ENCODE assay signal across 29 cellular contexts in the genomic region with DNA sequence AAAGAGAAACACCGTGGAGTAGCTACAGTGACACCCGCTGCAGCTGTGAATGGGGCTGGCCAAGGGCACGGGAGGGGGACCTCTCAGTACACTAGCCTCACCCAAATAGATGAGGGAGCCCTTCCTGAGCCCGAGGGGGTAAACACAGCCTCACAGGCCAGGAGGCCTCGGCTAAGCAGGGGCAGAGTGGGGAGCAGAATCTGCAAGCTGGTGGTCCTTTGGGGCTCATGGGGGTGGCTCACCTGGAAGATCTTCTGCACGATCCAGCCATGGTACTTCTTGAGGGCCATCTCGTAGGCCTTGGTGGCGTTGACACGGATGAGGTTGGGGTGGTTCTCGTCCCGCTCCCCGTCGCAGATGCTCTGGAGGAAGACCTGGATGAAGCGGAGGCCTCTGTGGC. TPM values are rescaled to one million over a fixed set of nuclear protein-coding genes. Genes with fewer than 3 reads are reported as not detected.
"Had no signal": no experiment of that assay in that cellular context is flagged by ENCODE, and none has a peak within 500 bp of the region (broad histone marks: within the 10 kb centered on the region; RNA-seq: fewer than 3 reads in every experiment).

No MANE protein-coding gene starts in this region.

- H3K4me3 Mint-ChIP-seq: naive thymus-derived CD4-positive, alpha-beta T cell; natural killer cell treated with Interleukin-12 subunit alpha and Interleukin-12 subunit beta and Interleukin-15 and Interleukin-18, amount 100 ng/mL, for 72 hours had no signal

- H3K27me3 ChIP-seq: heart right ventricle, hepatocyte, neutrophil, ovary, stomach, suprapubic skin, tibial nerve, upper lobe of left lung, vagina had no signal

- H3K4me3 ChIP-seq: heart right ventricle, hepatocyte, left ventricle myocardium inferior, lung, mucosa of descending colon, ovary, prostate gland, skin epidermis, stomach, suprapubic skin, tibial nerve, upper lobe of left lung, vagina had no signal

- ATAC-seq: mucosa of descending colon; naive thymus-derived CD4-positive, alpha-beta T cell; natural killer cell treated with Interleukin-12 subunit alpha and Interleukin-12 subunit beta and Interleukin-15 and Interleukin-18, amount 100 ng/mL, for 72 hours; sciatic nerve had no signal

- H3K36me3 Mint-ChIP-seq: natural killer cell treated with Interleukin-12 subunit alpha and Interleukin-12 subunit beta and Interleukin-15 and Interleukin-18, amount 100 ng/mL, for 72 hours had no signal

- H3K79me2 ChIP-seq: hepatocyte had no signal

- H3K4me1 ChIP-seq: heart right ventricle, left ventricle myocardium inferior, prostate gland, stomach, suprapubic skin, tibial nerve, upper lobe of left lung, vagina had no signal

- H2AFZ ChIP-seq: hepatocyte had no signal

- H3K9me3 Mint-ChIP-seq: naive thymus-derived CD4-positive, alpha-beta T cell; natural killer cell treated with Interleukin-12 subunit alpha and Interleukin-12 subunit beta and Interleukin-15 and Interleukin-18, amount 100 ng/mL, for 72 hours had no signal

- H3K4me2 ChIP-seq: hepatocyte had no signal

- H3K36me3 ChIP-seq: ovary had no signal

- H3K9me3 ChIP-seq: heart right ventricle, left ventricle myocardium inferior, mucosa of descending colon, neutrophil, ovary, prostate gland, stomach, suprapubic skin, tibial nerve, upper lobe of left lung, vagina had no signal

- H3K27ac ChIP-seq: heart right ventricle, hepatocyte, left ventricle myocardium inferior, neutrophil, ovary, prostate gland, skin epidermis, stomach, suprapubic skin, tibial nerve, upper lobe of left lung, vagina had no signal

- H3K27me3 Mint-ChIP-seq: naive thymus-derived CD4-positive, alpha-beta T cell; natural killer cell treated with Interleukin-12 subunit alpha and Interleukin-12 subunit beta and Interleukin-15 and Interleukin-18, amount 100 ng/mL, for 72 hours had no signal

- H3K27ac Mint-ChIP-seq: natural killer cell treated with Interleukin-12 subunit alpha and Interleukin-12 subunit beta and Interleukin-15 and Interleukin-18, amount 100 ng/mL, for 72 hours had no signal

- DNase-seq: heart right ventricle; islet precursor cell; left ventricle myocardium inferior; mesendoderm; midbrain; mucosa of descending colon; naive thymus-derived CD4-positive, alpha-beta T cell; occipital lobe; ovary; retina; right cardiac atrium; stimulated activated CD4-positive, alpha-beta T cell treated with anti-CD3 and anti-CD28 coated beads, Interleukin-12 subunit alpha, Interleukin-12 subunit beta, amount 100 ng/mL, for 4 hours; stimulated activated CD4-positive, alpha-beta T cell treated with anti-CD3 and anti-CD28 coated beads, Interleukin-15, amount 100 ng/mL, for 24 hours; stimulated activated CD4-positive, alpha-beta T cell treated with anti-CD3 and anti-CD28 coated beads, Interleukin-2, amount 100 ng/mL, for 24 hours; stimulated activated CD4-positive, alpha-beta T cell treated with anti-CD3 and anti-CD28 coated beads, Interleukin-4, amount 100 ng/mL, for 1 hour; stimulated activated naive CD4-positive, alpha-beta T cell; stomach had no signal

RNA-seq across cellular contexts. Expression of a gene that starts 22.2 kb away (rescaled TPM):
- total RNA-seq: natural killer cell treated with Interleukin-12 subunit alpha and Interleukin-12 subunit beta and Interleukin-15 and Interleukin-18, amount 100 ng/mL, for 72 hours; occipital lobe had no signal
- polyA plus RNA-seq: naive thymus-derived CD4-positive, alpha-beta T cell; neural cell had no signal
